Comparison of ENCODE assay signal across 18 cellular contexts in genomic region chr6:170056329-170056728, GRCh38.
"Had no signal": no experiment of that assay in that cellular context is flagged by ENCODE, and none has a peak within 500 bp of the region (broad histone marks: within the 10 kb centered on the region; RNA-seq: fewer than 3 reads in every experiment).

No MANE protein-coding gene starts in this region.

- H3K36me3 ChIP-seq: adrenal gland, ascending aorta, brain microvascular endothelial cell, heart right ventricle, thoracic aorta had no signal

- DNase-seq: activated CD4-positive, alpha-beta T cell treated with anti-CD3 and anti-CD28 coated beads, Interleukin-2, amount 10 ng/mL, durations not matched to agents 7 days and 5 days; activated CD8-positive, alpha-beta T cell treated with anti-CD3 and anti-CD28 coated beads, Interleukin-2, amount 10 ng/mL, durations not matched to agents 7 days and 5 days; activated naive CD4-positive, alpha-beta T cell; brain microvascular endothelial cell; effector memory CD8-positive, alpha-beta T cell; left colon; midbrain; stimulated activated CD4-positive, alpha-beta T cell treated with anti-CD3 and anti-CD28 coated beads, Interleukin-4, amount 100 ng/mL, for 24 hours; stimulated activated naive CD4-positive, alpha-beta T cell treated with Interleukin-2 at 50 U/mL for 16 hours; SW 1271; T-helper 2 cell had no signal

- H3K27me3 ChIP-seq: adrenal gland, ascending aorta, brain microvascular endothelial cell had no signal

- H3K4me3 ChIP-seq: adrenal gland, ascending aorta, dorsolateral prefrontal cortex, heart right ventricle, thoracic aorta had no signal

- H3K4me1 ChIP-seq: adrenal gland, ascending aorta, heart right ventricle, parathyroid adenoma had no signal

- H3K27ac ChIP-seq: adrenal gland, ascending aorta, brain microvascular endothelial cell, dorsolateral prefrontal cortex, heart right ventricle, parathyroid adenoma, thoracic aorta had no signal

- H3K9me3 ChIP-seq: adrenal gland, ascending aorta, heart right ventricle, thoracic aorta had no signal

- ATAC-seq: activated CD4-positive, CD25-positive, alpha-beta regulatory T cell treated with anti-CD3 and anti-CD28 coated beads, Interleukin-2, amount 50 U/mL, for 24 hours; activated CD8-positive, alpha-beta T cell treated with anti-CD3 and anti-CD28 coated beads, Interleukin-2, amount 10 ng/mL, durations not matched to agents 7 days and 5 days; effector memory CD8-positive, alpha-beta T cell; heart right ventricle; left colon had no signal
